In the genomic region with DNA sequence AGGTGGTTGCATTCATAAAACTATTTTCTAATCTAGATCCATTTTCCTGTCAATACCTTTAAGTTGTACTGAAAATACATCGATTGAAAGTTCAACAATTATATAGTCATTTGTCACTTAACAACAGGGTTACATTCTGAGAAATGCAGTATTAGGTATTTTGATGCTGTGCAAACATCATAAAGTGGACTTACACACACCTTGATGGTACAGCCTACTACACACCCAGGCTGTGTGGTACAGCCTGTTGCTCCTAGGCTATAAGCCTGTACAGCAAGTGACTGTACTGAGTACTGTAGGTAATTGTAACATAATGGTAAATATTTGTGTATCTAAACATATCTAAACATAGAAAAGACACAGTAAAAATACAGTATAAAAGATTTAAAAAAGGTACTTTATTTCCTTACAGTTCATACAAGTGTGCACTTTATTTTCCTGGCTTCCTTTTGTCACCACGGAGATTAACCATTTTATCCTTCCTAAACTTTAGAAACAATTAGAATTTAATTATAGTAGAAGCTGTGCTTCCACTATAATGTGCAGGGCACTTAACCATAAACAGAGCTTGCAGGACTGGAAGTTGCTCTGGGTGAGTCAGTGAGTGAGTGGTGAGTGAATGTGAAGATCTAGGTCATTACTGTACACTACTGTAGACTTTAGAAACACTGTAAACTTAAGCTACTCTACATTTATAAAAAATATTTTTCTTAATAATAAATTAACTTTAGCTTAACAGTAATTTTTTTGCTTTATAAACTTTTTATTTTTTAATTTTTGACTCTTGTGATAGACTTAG, we compare ENCODE assay signal across 2 cellular contexts.
TF ChIP-seq lines count a peak whose summit lies in the region.

No MANE protein-coding gene starts in this region.

TF ChIP-seq in IMR-90, 13 proteins besides CTCF, POLR2A, EP300 and RAD21:
- TF ChIP-seq CEBPB (IDR thresholded peaks at IDR 0.05; ENCODE audit: low read depth, low read length), result no peak
- TF ChIP-seq FOS (IDR thresholded peaks at IDR 0.05; ENCODE audit: low read depth, low read length), result no peak
- TF ChIP-seq MXI1 (IDR thresholded peaks at IDR 0.05; ENCODE audit: borderline replicate concordance, low read depth, low read length), result no peak
- TF ChIP-seq RFX5 (IDR thresholded peaks at IDR 0.05; ENCODE audit: low read depth, low read length), result no peak
- TF ChIP-seq, protein P1, sequence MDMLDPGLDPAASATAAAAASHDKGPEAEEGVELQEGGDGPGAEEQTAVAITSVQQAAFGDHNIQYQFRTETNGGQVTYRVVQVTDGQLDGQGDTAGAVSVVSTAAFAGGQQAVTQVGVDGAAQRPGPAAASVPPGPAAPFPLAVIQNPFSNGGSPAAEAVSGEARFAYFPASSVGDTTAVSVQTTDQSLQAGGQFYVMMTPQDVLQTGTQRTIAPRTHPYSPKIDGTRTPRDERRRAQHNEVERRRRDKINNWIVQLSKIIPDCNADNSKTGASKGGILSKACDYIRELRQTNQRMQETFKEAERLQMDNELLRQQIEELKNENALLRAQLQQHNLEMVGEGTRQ (IDR thresholded peaks at IDR 0.05; ENCODE audit: low read depth, low read length), result no peak
- no peak for TF ChIP-seq CHD1 (IDR thresholded peaks at IDR 0.05; ENCODE audit: low read depth, low read length)
- no peak for TF ChIP-seq BHLHE40 (IDR thresholded peaks at IDR 0.05; ENCODE audit: low read depth, low read length)
- TF ChIP-seq, protein P2, sequence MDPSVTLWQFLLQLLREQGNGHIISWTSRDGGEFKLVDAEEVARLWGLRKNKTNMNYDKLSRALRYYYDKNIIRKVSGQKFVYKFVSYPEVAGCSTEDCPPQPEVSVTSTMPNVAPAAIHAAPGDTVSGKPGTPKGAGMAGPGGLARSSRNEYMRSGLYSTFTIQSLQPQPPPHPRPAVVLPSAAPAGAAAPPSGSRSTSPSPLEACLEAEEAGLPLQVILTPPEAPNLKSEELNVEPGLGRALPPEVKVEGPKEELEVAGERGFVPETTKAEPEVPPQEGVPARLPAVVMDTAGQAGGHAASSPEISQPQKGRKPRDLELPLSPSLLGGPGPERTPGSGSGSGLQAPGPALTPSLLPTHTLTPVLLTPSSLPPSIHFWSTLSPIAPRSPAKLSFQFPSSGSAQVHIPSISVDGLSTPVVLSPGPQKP (IDR thresholded peaks at IDR 0.05; ENCODE audit: borderline replicate concordance, low read depth, low read length), result no peak
- no peak for TF ChIP-seq MAFK (IDR thresholded peaks at IDR 0.05; ENCODE audit: low read depth, low read length)
- no peak for TF ChIP-seq RCOR1 (IDR thresholded peaks at IDR 0.05; ENCODE audit: insufficient replicate concordance, low read length)
- no peak for TF ChIP-seq NFE2L2 (IDR thresholded peaks at IDR 0.05; ENCODE audit: low read depth, low read length)
- TF ChIP-seq SMC3 (IDR thresholded peaks at IDR 0.05; ENCODE audit: low read depth, low read length), result no peak
- no peak for TF ChIP-seq MAZ (IDR thresholded peaks at IDR 0.05; ENCODE audit: borderline replicate concordance, low read depth, low read length)

TF ChIP-seq in WTC11, 78 proteins besides CTCF, POLR2A, EP300 and RAD21:
- TF ChIP-seq ZNF423 (CRISPR knock-in tag; IDR thresholded peaks at IDR 0.05) (no peak), RELA (CRISPR knock-in tag; IDR thresholded peaks at IDR 0.05; ENCODE audit: borderline replicate concordance) (no peak), SP1 (CRISPR knock-in tag; conservative IDR thresholded peaks at IDR 0.05) (no peak), ZNF219 (CRISPR knock-in tag; IDR thresholded peaks at IDR 0.05; ENCODE audit: borderline replicate concordance) (no peak), ZNF138 (CRISPR knock-in tag; conservative IDR thresholded peaks at IDR 0.05) (no peak), GRHL2 (CRISPR knock-in tag; IDR thresholded peaks at IDR 0.05; ENCODE audit: insufficient replicate concordance, severe bottlenecking) (no peak)
- TF ChIP-seq, protein P3, sequence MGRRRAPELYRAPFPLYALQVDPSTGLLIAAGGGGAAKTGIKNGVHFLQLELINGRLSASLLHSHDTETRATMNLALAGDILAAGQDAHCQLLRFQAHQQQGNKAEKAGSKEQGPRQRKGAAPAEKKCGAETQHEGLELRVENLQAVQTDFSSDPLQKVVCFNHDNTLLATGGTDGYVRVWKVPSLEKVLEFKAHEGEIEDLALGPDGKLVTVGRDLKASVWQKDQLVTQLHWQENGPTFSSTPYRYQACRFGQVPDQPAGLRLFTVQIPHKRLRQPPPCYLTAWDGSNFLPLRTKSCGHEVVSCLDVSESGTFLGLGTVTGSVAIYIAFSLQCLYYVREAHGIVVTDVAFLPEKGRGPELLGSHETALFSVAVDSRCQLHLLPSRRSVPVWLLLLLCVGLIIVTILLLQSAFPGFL (CRISPR knock-in tag; IDR thresholded peaks at IDR 0.05; ENCODE audit: borderline replicate concordance), result no peak
- TF ChIP-seq, protein P4, sequence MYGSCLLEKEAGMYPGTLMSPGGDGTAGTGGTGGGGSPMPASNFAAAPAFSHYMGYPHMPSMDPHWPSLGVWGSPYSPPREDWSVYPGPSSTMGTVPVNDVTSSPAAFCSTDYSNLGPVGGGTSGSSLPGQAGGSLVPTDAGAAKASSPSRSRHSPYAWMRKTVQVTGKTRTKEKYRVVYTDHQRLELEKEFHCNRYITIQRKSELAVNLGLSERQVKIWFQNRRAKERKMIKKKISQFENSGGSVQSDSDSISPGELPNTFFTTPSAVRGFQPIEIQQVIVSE (CRISPR knock-in tag; IDR thresholded peaks at IDR 0.05; ENCODE audit: borderline replicate concordance), result no peak
- TF ChIP-seq, protein P5, sequence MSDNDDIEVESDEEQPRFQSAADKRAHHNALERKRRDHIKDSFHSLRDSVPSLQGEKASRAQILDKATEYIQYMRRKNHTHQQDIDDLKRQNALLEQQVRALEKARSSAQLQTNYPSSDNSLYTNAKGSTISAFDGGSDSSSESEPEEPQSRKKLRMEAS (CRISPR knock-in tag; IDR thresholded peaks at IDR 0.05), result no peak
